Comparison of ENCODE assay signal across 21 cellular contexts in the genomic region with DNA sequence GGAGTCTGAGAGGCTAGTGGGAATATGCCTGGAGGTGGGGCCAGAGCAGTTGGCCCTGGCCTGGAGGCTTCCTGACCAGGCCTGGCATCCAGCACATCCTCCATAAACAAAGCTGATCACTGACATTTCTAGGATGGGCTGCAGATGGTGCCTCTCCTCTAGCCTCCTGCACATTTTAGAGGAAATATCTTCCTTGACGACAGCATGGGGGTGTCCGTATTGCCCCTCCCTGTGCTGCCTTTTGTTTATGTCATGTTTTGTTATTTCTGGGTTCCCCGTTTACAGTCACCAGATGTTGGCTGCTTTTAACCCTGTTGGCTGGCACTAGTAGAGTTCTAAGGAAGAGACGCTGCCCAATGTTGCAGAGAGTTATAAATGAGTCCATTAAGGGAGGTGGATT.
"Had no signal": no experiment of that assay in that cellular context is flagged by ENCODE, and none has a peak within 500 bp of the region (broad histone marks: within the 10 kb centered on the region; RNA-seq: fewer than 3 reads in every experiment).

No MANE protein-coding gene starts in this region.

- H3K9ac ChIP-seq: SK-N-SH had no signal

- H3K4me2 ChIP-seq: SK-N-SH had no signal

- H3K4me3 ChIP-seq: K562 had no signal

- H3K9me3 ChIP-seq: SK-N-SH had no signal

- H3K27ac ChIP-seq: HL-60, RWPE1 had no signal

- DNase-seq: NCI-H1092; NCI-H1105 treated with DMSO at 0.1 percent for 48 hours; NCI-H1417 treated with DMSO at 0.1 percent for 48 hours; NCI-H146; NCI-H1694 treated with DMSO at 0.1 percent for 48 hours; NCI-H1930; NCI-H2081; NCI-H2107; NCI-H2227 treated with DMSO at 0.1 percent for 48 hours; NCI-H510A; NCI-H524 treated with DMSO at 0.1 percent for 48 hours; NCI-H69; NCI-H774; NK-92 treated with Interleukin-12 subunit alpha and Interleukin-12 subunit beta, amount 100 ng/mL, for 24 hours; PC-3; SHP77; SK-N-SH; SW 1271 had no signal
